ENCODE assay signal across 1 cellular context in the genomic region with DNA sequence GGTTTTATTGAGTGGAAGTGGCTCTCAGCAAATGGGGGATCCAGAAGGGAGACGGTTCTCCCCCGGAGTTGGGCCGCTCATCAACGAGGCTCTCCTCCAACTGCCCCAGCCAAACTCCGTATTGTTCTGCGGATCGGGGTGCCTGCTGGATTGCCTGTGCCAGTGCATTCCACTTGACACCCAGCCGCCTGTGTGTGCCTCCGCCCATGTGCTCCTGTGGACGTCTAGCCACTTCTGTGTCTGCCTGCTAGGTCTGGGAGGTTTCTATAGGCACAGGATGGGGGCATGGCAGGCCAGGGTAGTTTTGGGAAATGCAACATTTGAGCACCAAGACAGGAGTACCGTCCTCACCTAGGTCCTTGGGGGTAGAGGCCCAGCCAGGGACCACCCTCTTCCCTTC.
TF ChIP-seq lines count a peak whose summit lies in the region.

No MANE protein-coding gene starts in this region.

TF ChIP-seq in GM23338, 12 proteins besides CTCF, POLR2A, EP300 and RAD21:
- TF ChIP-seq EZH2 (IDR thresholded peaks at IDR 0.05; ENCODE audit: low read depth, unreplicated experiment) (no peak), EZH2phosphoT487 (IDR thresholded peaks at IDR 0.05; ENCODE audit: unreplicated experiment) (no peak), ZNF331 (CRISPR knock-in tag; IDR thresholded peaks at IDR 0.05; ENCODE audit: low read depth) (no peak), NANOG (IDR thresholded peaks at IDR 0.05; ENCODE audit: borderline replicate concordance) (no peak), JUNB (IDR thresholded peaks at IDR 0.05; ENCODE audit: unreplicated experiment) (no peak), ZNF114 (CRISPR knock-in tag; IDR thresholded peaks at IDR 0.05) (no peak), CREB1 (CRISPR knock-in tag; IDR thresholded peaks at IDR 0.05; ENCODE audit: low read depth) (no peak), STAT1 (IDR thresholded peaks at IDR 0.05; ENCODE audit: unreplicated experiment) (no peak), POLR2AphosphoS5 (IDR thresholded peaks at IDR 0.05; ENCODE audit: low read depth) (no peak)
- TF ChIP-seq, protein P1, sequence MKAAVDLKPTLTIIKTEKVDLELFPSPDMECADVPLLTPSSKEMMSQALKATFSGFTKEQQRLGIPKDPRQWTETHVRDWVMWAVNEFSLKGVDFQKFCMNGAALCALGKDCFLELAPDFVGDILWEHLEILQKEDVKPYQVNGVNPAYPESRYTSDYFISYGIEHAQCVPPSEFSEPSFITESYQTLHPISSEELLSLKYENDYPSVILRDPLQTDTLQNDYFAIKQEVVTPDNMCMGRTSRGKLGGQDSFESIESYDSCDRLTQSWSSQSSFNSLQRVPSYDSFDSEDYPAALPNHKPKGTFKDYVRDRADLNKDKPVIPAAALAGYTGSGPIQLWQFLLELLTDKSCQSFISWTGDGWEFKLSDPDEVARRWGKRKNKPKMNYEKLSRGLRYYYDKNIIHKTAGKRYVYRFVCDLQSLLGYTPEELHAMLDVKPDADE (IDR thresholded peaks at IDR 0.05): no peak
- TF ChIP-seq, protein P2, sequence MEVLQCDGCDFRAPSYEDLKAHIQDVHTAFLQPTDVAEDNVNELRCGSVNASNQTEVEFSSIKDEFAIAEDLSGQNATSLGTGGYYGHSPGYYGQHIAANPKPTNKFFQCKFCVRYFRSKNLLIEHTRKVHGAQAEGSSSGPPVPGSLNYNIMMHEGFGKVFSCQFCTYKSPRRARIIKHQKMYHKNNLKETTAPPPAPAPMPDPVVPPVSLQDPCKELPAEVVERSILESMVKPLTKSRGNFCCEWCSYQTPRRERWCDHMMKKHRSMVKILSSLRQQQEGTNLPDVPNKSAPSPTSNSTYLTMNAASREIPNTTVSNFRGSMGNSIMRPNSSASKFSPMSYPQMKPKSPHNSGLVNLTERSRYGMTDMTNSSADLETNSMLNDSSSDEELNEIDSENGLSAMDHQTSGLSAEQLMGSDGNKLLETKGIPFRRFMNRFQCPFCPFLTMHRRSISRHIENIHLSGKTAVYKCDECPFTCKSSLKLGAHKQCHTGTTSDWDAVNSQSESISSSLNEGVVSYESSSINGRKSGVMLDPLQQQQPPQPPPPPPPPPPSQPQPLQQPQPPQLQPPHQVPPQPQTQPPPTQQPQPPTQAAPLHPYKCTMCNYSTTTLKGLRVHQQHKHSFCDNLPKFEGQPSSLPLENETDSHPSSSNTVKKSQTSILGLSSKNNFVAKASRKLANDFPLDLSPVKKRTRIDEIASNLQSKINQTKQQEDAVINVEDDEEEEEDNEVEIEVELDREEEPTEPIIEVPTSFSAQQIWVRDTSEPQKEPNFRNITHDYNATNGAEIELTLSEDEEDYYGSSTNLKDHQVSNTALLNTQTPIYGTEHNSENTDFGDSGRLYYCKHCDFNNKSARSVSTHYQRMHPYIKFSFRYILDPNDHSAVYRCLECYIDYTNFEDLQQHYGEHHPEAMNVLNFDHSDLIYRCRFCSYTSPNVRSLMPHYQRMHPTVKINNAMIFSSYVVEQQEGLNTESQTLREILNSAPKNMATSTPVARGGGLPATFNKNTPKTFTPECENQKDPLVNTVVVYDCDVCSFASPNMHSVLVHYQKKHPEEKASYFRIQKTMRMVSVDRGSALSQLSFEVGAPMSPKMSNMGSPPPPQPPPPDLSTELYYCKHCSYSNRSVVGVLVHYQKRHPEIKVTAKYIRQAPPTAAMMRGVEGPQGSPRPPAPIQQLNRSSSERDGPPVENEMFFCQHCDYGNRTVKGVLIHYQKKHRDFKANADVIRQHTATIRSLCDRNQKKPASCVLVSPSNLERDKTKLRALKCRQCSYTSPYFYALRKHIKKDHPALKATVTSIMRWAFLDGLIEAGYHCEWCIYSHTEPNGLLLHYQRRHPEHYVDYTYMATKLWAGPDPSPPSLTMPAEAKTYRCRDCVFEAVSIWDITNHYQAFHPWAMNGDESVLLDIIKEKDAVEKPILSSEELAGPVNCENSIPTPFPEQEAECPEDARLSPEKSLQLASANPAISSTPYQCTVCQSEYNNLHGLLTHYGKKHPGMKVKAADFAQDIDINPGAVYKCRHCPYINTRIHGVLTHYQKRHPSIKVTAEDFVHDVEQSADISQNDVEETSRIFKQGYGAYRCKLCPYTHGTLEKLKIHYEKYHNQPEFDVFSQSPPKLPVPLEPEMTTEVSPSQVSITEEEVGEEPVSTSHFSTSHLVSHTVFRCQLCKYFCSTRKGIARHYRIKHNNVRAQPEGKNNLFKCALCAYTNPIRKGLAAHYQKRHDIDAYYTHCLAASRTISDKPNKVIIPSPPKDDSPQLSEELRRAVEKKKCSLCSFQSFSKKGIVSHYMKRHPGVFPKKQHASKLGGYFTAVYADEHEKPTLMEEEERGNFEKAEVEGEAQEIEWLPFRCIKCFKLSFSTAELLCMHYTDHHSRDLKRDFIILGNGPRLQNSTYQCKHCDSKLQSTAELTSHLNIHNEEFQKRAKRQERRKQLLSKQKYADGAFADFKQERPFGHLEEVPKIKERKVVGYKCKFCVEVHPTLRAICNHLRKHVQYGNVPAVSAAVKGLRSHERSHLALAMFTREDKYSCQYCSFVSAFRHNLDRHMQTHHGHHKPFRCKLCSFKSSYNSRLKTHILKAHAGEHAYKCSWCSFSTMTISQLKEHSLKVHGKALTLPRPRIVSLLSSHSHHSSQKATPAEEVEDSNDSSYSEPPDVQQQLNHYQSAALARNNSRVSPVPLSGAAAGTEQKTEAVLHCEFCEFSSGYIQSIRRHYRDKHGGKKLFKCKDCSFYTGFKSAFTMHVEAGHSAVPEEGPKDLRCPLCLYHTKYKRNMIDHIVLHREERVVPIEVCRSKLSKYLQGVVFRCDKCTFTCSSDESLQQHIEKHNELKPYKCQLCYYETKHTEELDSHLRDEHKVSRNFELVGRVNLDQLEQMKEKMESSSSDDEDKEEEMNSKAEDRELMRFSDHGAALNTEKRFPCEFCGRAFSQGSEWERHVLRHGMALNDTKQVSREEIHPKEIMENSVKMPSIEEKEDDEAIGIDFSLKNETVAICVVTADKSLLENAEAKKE (CRISPR knock-in tag; IDR thresholded peaks at IDR 0.05): no peak
- TF ChIP-seq, protein P3, sequence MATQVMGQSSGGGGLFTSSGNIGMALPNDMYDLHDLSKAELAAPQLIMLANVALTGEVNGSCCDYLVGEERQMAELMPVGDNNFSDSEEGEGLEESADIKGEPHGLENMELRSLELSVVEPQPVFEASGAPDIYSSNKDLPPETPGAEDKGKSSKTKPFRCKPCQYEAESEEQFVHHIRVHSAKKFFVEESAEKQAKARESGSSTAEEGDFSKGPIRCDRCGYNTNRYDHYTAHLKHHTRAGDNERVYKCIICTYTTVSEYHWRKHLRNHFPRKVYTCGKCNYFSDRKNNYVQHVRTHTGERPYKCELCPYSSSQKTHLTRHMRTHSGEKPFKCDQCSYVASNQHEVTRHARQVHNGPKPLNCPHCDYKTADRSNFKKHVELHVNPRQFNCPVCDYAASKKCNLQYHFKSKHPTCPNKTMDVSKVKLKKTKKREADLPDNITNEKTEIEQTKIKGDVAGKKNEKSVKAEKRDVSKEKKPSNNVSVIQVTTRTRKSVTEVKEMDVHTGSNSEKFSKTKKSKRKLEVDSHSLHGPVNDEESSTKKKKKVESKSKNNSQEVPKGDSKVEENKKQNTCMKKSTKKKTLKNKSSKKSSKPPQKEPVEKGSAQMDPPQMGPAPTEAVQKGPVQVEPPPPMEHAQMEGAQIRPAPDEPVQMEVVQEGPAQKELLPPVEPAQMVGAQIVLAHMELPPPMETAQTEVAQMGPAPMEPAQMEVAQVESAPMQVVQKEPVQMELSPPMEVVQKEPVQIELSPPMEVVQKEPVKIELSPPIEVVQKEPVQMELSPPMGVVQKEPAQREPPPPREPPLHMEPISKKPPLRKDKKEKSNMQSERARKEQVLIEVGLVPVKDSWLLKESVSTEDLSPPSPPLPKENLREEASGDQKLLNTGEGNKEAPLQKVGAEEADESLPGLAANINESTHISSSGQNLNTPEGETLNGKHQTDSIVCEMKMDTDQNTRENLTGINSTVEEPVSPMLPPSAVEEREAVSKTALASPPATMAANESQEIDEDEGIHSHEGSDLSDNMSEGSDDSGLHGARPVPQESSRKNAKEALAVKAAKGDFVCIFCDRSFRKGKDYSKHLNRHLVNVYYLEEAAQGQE (IDR thresholded peaks at IDR 0.05; ENCODE audit: unreplicated experiment): no peak
